In genomic region chr1:244918422-244919319, GRCh38 we compare ENCODE assay signal across 8 cellular contexts. TPM values are rescaled to one million over a fixed set of nuclear protein-coding genes. Genes with fewer than 3 reads are reported as not detected.
DNase-seq lines count a peak whose midpoint lies in the region; ATAC-seq, FAIRE-seq and TF ChIP-seq lines count a peak whose summit lies in the region.

No MANE protein-coding gene starts in this region.

- peak overlapping the region; percentile 82 for H3K4me3 Mint-ChIP-seq in WTC11

- no peak for TF ChIP-seq CTCF in WTC11 (IDR thresholded peaks at IDR 0.05)
- no peak for TF ChIP-seq CTCF in breast epithelium (IDR thresholded peaks at IDR 0.05)
- no peak for TF ChIP-seq CTCF in kidney (IDR thresholded peaks at IDR 0.05; ENCODE audit: borderline replicate concordance, extremely low read depth, insufficient read depth)

- H3K9ac ChIP-seq in kidney (ENCODE audit: low read length in 2 of 2) = peak overlapping the region; percentile 46 to 55

- CTCF ChIA-PET in WTC11 (lab: Charles Lee) = interaction anchor here (0.6 to 1.3 kb wide), 2 partner anchors 47 to 54 kb away, joined by 3 to 4 read pairs; partner anchors contain the start of gene HNRNPU

- H3K9me3 ChIP-seq in breast epithelium = no peaks in the 10 kb centered on the region
- H3K9me3 ChIP-seq in kidney (ENCODE audit: control insufficient read depth in 1 of 2, low read length in 2 of 2) = no peaks in the 10 kb centered on the region

- ATAC-seq in GM21825 (IDR thresholded peaks at IDR 0.05; ENCODE audit: unreplicated experiment) = peak; percentile 53
- peak; percentile 43 for ATAC-seq in WTC11

- H3K36me3 ChIP-seq in breast epithelium (no peaks in the 10 kb centered on the region), kidney (ENCODE audit: control insufficient read depth in 1 of 2, insufficient read depth in 2 of 2, low read length in 2 of 2) (no peaks in the 10 kb centered on the region)

- peak overlapping the region in 1 of 2 donors; percentile 26 for H3K27ac ChIP-seq in breast epithelium
- H3K27ac ChIP-seq in kidney (ENCODE audit: low read depth in 2 of 2, low read length in 2 of 2) = no peak overlapping the region

- DNase-seq in DMS53 treated with DMSO at 0.1 percent for 48 hours (lab: John Stamatoyannopoulos, UW; ENCODE audit: unreplicated experiment) = peak; percentile 29
- peak; percentile 86 for DNase-seq in MV-4-11 (lab: John Stamatoyannopoulos, UW)
- DNase-seq in WTC11 (ENCODE audit: low spot score) = peak; percentile 24
- DNase-seq in breast epithelium (ENCODE audit: low spot score in 2 of 2) = no peak
- peak; percentile 75 for DNase-seq in kidney
- peak; percentile 11 to 40 for DNase-seq in stimulated activated CD4-positive, alpha-beta T cell treated with anti-CD3 and anti-CD28 coated beads, Interleukin-1b, Interleukin-23, amount 100 ng/mL, for 1 hour (ENCODE audit: low read depth in 2 of 2)
- no peak for DNase-seq in RCC 7860 (ENCODE audit: low spot score)

- H3K4me3 ChIP-seq in breast epithelium (peak overlapping the region; percentile 45 to 79 (median 64)), kidney (ENCODE audit: low read length in 2 of 2) (peak overlapping the region; percentile 58 to 79)

- no peak overlapping the region for H3K27ac Mint-ChIP-seq in WTC11

- H3K36me3 Mint-ChIP-seq in WTC11 = no peaks in the 10 kb centered on the region

- peaks cover 22% of the 10 kb centered on the region for H3K27me3 Mint-ChIP-seq in WTC11 (ENCODE audit: low read depth)

- H3K27me3 ChIP-seq in breast epithelium = peaks cover 0 to 4% of the 10 kb centered on the region in 2 donors

- TF ChIP-seq POLR2A in breast epithelium (IDR thresholded peaks at IDR 0.05) = no peak

- H3K4me1 Mint-ChIP-seq in WTC11 = peaks cover 9% of the 10 kb centered on the region

- H3K9me3 Mint-ChIP-seq in WTC11 = no peaks in the 10 kb centered on the region

- POLR2A ChIA-PET in WTC11 (lab: Charles Lee) = interaction anchor here (0.6 to 1.0 kb wide), 2 partner anchors 178 to 210 kb away, joined by 3 to 5 read pairs; no protein-coding TSS in a partner anchor

- FAIRE-seq in kidney (lab: Jason Lieb, UNC) (no peak), RCC 7860 (lab: Jason Lieb, UNC) (no peak)

- intact Hi-C loops in breast epithelium (cut with DNase I; ENCODE audit: low total_unique reads) (no loop called here), kidney (cut with DNase I) (no loop called here)

- H3K4me1 ChIP-seq in breast epithelium = no peaks in the 10 kb centered on the region
- peaks cover 3 to 4% of the 10 kb centered on the region in 2 donors for H3K4me1 ChIP-seq in kidney (ENCODE audit: control insufficient read depth in 1 of 2, insufficient read depth in 1 of 2, low read depth in 1 of 2, low read length in 2 of 2)

TF ChIP-seq in WTC11, 78 proteins besides CTCF, POLR2A, EP300 and RAD21:
- TF ChIP-seq MAX (CRISPR knock-in tag; IDR thresholded peaks at IDR 0.05) (peak; percentile 66; the same call in 1 of the 2 replicates), IRF2 (CRISPR knock-in tag; IDR thresholded peaks at IDR 0.05; ENCODE audit: borderline replicate concordance, low read depth) (no peak)

RNA-seq across cellular contexts. Expression of gene HNRNPU, which starts 54.3 kb away (rescaled TPM):
- total RNA-seq in WTC11 (2021) = 477 to 536 TPM (median 477 TPM) in 3 replicates
- total RNA-seq in breast epithelium = 100 to 1,000 TPM; 381 to 500 (median 416) TPM
- total RNA-seq in kidney = 329 TPM
- polyA plus RNA-seq in kidney (ENCODE audit: insufficient read depth, low read depth, low replicate concordance) = 153 TPM

Comparison
In these comparisons a context has a peak if more than half of its experiments do, and no peak if none do; other contexts are left out.
1. DNase-seq: peak in DMS53 treated with DMSO at 0.1 percent for 48 hours (single experiment), MV-4-11 (single experiment), WTC11 (single experiment), kidney (single experiment) and stimulated activated CD4-positive, alpha-beta T cell treated with anti-CD3 and anti-CD28 coated beads, Interleukin-1b, Interleukin-23, amount 100 ng/mL, for 1 hour (2 of 2); none in breast epithelium (0 of 2) and RCC 7860 (single experiment).